ENCODE assay signal across 7 cellular contexts in the genomic region with DNA sequence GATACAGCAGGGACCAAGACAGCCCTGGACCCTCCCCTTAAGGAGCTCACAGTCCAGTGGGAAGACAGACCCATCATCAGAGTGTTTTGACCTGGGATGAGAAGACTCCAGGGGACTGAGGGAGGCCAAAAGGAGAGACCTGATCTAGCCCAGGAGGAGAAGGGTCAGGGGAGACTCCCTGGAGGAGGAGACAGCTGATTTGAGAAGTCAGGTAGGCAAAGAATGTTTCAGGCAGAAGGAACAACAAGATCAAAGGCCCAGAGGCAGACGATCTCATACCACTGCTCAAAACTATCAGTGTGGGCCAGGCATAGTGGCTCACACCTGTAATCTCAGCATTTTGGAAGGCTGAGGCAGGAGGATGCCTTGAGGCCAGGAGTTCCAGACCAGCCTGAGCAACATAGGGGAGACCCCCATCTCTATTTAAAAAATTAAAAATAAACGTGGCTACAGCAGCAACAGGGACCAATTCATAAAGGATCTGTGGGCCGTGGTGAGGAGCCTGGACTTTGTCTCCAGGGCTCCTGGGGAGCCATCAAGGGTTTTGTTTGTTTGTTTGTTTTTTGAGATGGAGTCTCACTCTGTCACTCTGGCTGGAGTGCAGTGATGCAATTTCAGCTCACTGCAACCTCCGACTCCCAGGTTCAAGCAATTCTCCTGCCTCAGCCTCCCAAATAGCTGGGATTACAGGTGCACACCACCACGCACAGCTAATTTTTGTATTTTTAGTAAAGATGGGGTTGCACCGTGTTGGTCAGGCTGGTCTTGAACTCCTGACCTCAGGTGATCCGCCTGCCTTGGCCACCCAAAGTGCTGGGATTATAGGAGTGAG. TPM values are rescaled to one million over a fixed set of nuclear protein-coding genes. Genes with fewer than 3 reads are reported as not detected.
DNase-seq lines count a peak whose midpoint lies in the region; ATAC-seq and TF ChIP-seq lines count a peak whose summit lies in the region.
"Had no signal": no experiment of that assay in that cellular context is flagged by ENCODE, and none has a peak within 500 bp of the region (broad histone marks: within the 10 kb centered on the region; RNA-seq: fewer than 3 reads in every experiment).

No MANE protein-coding gene starts in this region.

- H3K36me3 ChIP-seq in RWPE2 (ENCODE audit: low read depth) = peaks cover 12% of the 10 kb centered on the region

- POLR2A ChIA-PET in CD4-positive, alpha-beta T cell (lab: Charles Lee) = interaction anchor here (1.9 to 2.0 kb wide), 2 partner anchors 16 to 94 kb away, joined by 5 to 9 read pairs; partner anchors contain the start of gene RBM42

- no peak for ATAC-seq in CD4-positive, alpha-beta T cell (ENCODE audit: poor library complexity)
- ATAC-seq in RWPE2 (ENCODE audit: low read depth) = no peak
- ATAC-seq in naive B cell (ENCODE audit: low read depth in 2 of 2) = no peak
- no peak for ATAC-seq in HG03039 (IDR thresholded peaks at IDR 0.05; ENCODE audit: unreplicated experiment)

- peaks cover 15% of the 10 kb centered on the region for H3K36me3 Mint-ChIP-seq in CD4-positive, alpha-beta T cell (ENCODE audit: low read depth)
- no peaks in the 10 kb centered on the region for H3K36me3 Mint-ChIP-seq in naive B cell

- peak overlapping the region; percentile 65 for H3K27ac Mint-ChIP-seq in CD4-positive, alpha-beta T cell
- H3K27ac Mint-ChIP-seq in naive B cell = no peak overlapping the region

- H3K27me3 ChIP-seq in CD4-positive, alpha-beta T cell (ENCODE audit: control insufficient read depth, insufficient read depth, low read length) = no peaks in the 10 kb centered on the region
- H3K27me3 ChIP-seq in RWPE2 (ENCODE audit: insufficient read depth, poor library complexity, severe bottlenecking) = no peaks in the 10 kb centered on the region

- H3K4me1 ChIP-seq in RWPE2 (ENCODE audit: insufficient read depth, poor library complexity, severe bottlenecking) = no peaks in the 10 kb centered on the region

- H3K4me1 Mint-ChIP-seq in CD4-positive, alpha-beta T cell (ENCODE audit: low read depth) = peaks cover 56% of the 10 kb centered on the region
- peaks cover 33 to 70% (median 36%) of the 10 kb centered on the region in 3 donors for H3K4me1 Mint-ChIP-seq in naive B cell

- H3K9me3 ChIP-seq in CD4-positive, alpha-beta T cell (ENCODE audit: control insufficient read depth, low read length) = no peaks in the 10 kb centered on the region
- H3K9me3 ChIP-seq in RWPE2 (ENCODE audit: severe bottlenecking) = no peaks in the 10 kb centered on the region

- no peaks in the 10 kb centered on the region for H3K27me3 Mint-ChIP-seq in CD4-positive, alpha-beta T cell
- no peaks in the 10 kb centered on the region for H3K27me3 Mint-ChIP-seq in naive B cell

- DNase-seq in CD4-positive, alpha-beta T cell = no peak
- DNase-seq in RWPE2 (ENCODE audit: low spot score) (no peak), naive B cell (no peak), iPS-NIHi11 (ENCODE audit: low spot score) (no peak)
- DNase-seq in activated effector memory CD4-positive, alpha-beta T cell treated with Interleukin-2 at 50 U/mL for 16 hours = no peak

- no peak overlapping the region for H3K4me3 ChIP-seq in RWPE2 (ENCODE audit: severe bottlenecking)

- H3K4me3 Mint-ChIP-seq in CD4-positive, alpha-beta T cell = peak overlapping the region; percentile 93
- H3K4me3 Mint-ChIP-seq in naive B cell = peak overlapping the region in 6 of 8 donors; percentile 78 to 95 (median 90)

- intact Hi-C loops in CD4-positive, alpha-beta T cell (cut with DNase I, micrococcal nuclease) = loop anchor here (2.0 to 5.0 kb wide), 6 partner anchors 17 to 111 kb away; partner anchors contain the start of genes HSPB6 (in 1 of the 2), IGFLR1 (in 1 of the 2), KMT2B (in 1 of the 2) and PROSER3 (in 1 of the 2)

- no peak for TF ChIP-seq CTCF in CD4-positive, alpha-beta T cell (IDR thresholded peaks at IDR 0.05)
- TF ChIP-seq CTCF in RWPE2 (IDR thresholded peaks at IDR 0.05; ENCODE audit: poor library complexity, severe bottlenecking) = no peak

- CTCF ChIA-PET in CD4-positive, alpha-beta T cell (lab: Charles Lee) = no interaction called here

- no peaks in the 10 kb centered on the region for H3K9me3 Mint-ChIP-seq in CD4-positive, alpha-beta T cell
- H3K9me3 Mint-ChIP-seq in naive B cell = no peaks in the 10 kb centered on the region

- H3K27ac ChIP-seq in CD4-positive, alpha-beta T cell (ENCODE audit: low read depth, low read length) = no peak overlapping the region
- peak overlapping the region; percentile 67 for H3K27ac ChIP-seq in RWPE2 (ENCODE audit: poor library complexity, severe bottlenecking)

RNA-seq across cellular contexts. Expression of gene COX6B1, which starts 2.2 kb away (rescaled TPM):
- 100 to 1,000 TPM; 136 to 144 TPM for total RNA-seq in CD4-positive, alpha-beta T cell
- polyA plus RNA-seq in naive B cell (ENCODE audit: low read depth in 6 of 6) = 100 to 1,000 TPM; 623 to 732 (median 678) TPM

RNA-seq across cellular contexts. Expression of gene ETV2, which starts 4.4 kb away (rescaled TPM):
- under 1 TPM; 0.58 to 0.59 TPM for total RNA-seq in CD4-positive, alpha-beta T cell
- polyA plus RNA-seq in naive B cell (ENCODE audit: low read depth in 6 of 6) = under 1 TPM in 1 of 6 donors, not detected in 5; 0.61 TPM

RNA-seq across cellular contexts. Expression of gene RBM42, which starts 17.1 kb away (rescaled TPM):
- total RNA-seq in CD4-positive, alpha-beta T cell = 10 to 100 TPM; 45.7 to 48.8 TPM
- polyA plus RNA-seq in naive B cell (ENCODE audit: low read depth in 6 of 6) = 10 to 100 TPM; 30.6 to 71.1 (median 50.9) TPM

RNA-seq across cellular contexts. Expression of gene UPK1A, which starts 20.4 kb away (rescaled TPM):
- under 1 TPM; 0.36 to 0.47 TPM for total RNA-seq in CD4-positive, alpha-beta T cell
- polyA plus RNA-seq in naive B cell (ENCODE audit: low read depth in 6 of 6) = not detected
- total RNA-seq: HT1080 had no signal

RNA-seq across cellular contexts. Expression of gene HAUS5, which starts 33.4 kb away (rescaled TPM):
- total RNA-seq in CD4-positive, alpha-beta T cell = 10 to 100 TPM; 28.4 to 29.9 TPM
- 1 to 10 TPM; 6.7 to 9.8 (median 8.6) TPM for polyA plus RNA-seq in naive B cell (ENCODE audit: low read depth in 6 of 6)
